Comparison of ENCODE assay signal across 21 cellular contexts in the genomic region with DNA sequence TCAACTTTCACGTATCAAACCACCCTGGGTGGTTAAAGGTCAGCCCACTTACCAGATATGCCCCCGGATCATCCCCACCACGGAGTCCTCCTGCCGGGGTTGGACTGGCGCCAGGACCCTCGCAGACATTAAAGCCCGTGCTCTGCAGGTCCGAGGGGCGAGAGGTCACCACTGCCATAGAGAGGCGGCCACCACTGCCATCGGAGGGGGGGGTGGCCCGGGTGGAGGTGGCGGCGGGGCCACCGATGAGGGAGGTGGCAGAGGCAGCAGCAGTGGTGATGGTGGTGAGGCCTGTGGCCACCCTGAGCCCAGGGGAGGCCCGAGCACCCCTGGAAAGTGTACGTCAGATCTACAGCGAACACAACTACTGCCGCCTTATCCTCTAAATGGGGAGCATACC.
A peak's percentile ranks its signal among the peaks of the same experiment; 100 is the strongest.
DNase-seq lines count a peak whose midpoint lies in the region; ATAC-seq, FAIRE-seq and TF ChIP-seq lines count a peak whose summit lies in the region.
"Had no signal": no experiment of that assay in that cellular context is flagged by ENCODE, and none has a peak within 500 bp of the region (broad histone marks: within the 10 kb centered on the region; RNA-seq: fewer than 3 reads in every experiment).

No MANE protein-coding gene starts in this region.

- no peak for ATAC-seq in HG03432 (IDR thresholded peaks at IDR 0.05; ENCODE audit: unreplicated experiment)

- DNase-seq in cardiac muscle cell (ENCODE audit: low read depth in 1 of 2, low spot score in 1 of 2) (no peak), cardiac septum (ENCODE audit: low spot score) (no peak), H7 (peak; percentile 43), kidney (peak; percentile 80), NCI-H2171 treated with DMSO at 0.1 percent for 48 hours (lab: John Stamatoyannopoulos, UW) (no peak)
- DNase-seq in activated T-helper 1 cell treated with anti-CD3 and anti-CD28 coated beads, Interleukin-12 subunit alpha, Interleukin-12 subunit beta, Interleukin-2, Interleukin-4 antibody, amounts not matched to agents 30 ng/mL and 10 ng/mL and 1 ng/mL, durations not matched to agents 14 hours and 24 hours and 36 hours (ENCODE audit: low spot score), result no peak
- DNase-seq: AML-193; C1 segment of cervical spinal cord; Calu3; CD8-positive, alpha-beta memory T cell; MG63; NCI-H1417; NCI-H1694 treated with DMSO at 0.1 percent for 48 hours; NCI-H446 treated with DMSO at 0.1 percent for 48 hours; NCI-H526 treated with DMSO at 0.1 percent for 48 hours; OCI-M1; SHP77 had no signal

- H3K4me3 ChIP-seq in cardiac muscle cell (no peak overlapping the region), H7 (ENCODE audit: insufficient read depth, low read depth, low read length) (no peak overlapping the region), kidney (ENCODE audit: low read length in 2 of 2) (no peak overlapping the region), subcutaneous abdominal adipose tissue (ENCODE audit: low read depth in 1 of 5, low read length in 5 of 5) (no peak overlapping the region)
- H3K4me3 ChIP-seq: MG63 had no signal

- no peak overlapping the region for H3K4me3 Mint-ChIP-seq in activated T-helper 1 cell treated with anti-CD3 and anti-CD28 coated beads, Interleukin-12 subunit alpha, Interleukin-12 subunit beta, Interleukin-2, Interleukin-4 antibody, amounts not matched to agents 30 ng/mL and 10 ng/mL and 1 ng/mL, durations not matched to agents 14 hours and 24 hours and 36 hours

- no peaks in the 10 kb centered on the region for H3K27me3 ChIP-seq in cardiac muscle cell
- H3K27me3 ChIP-seq in H7 (ENCODE audit: control insufficient read depth, insufficient read depth, low read length), result no peaks in the 10 kb centered on the region
- H3K27me3 ChIP-seq in subcutaneous abdominal adipose tissue (ENCODE audit: control insufficient read depth in 5 of 5, insufficient read depth in 4 of 5, low read length in 5 of 5), result no peaks in the 10 kb centered on the region
- H3K27me3 ChIP-seq: MG63 had no signal

- no peaks in the 10 kb centered on the region for H3K9me3 ChIP-seq in cardiac muscle cell (ENCODE audit: low read depth)
- no peaks in the 10 kb centered on the region for H3K9me3 ChIP-seq in kidney (ENCODE audit: control insufficient read depth in 1 of 2, low read length in 2 of 2)
- no peaks in the 10 kb centered on the region for H3K9me3 ChIP-seq in subcutaneous abdominal adipose tissue (ENCODE audit: control insufficient read depth in 5 of 5, low read length in 5 of 5)
- H3K9me3 ChIP-seq: MG63 had no signal

- H3K9ac ChIP-seq in kidney (ENCODE audit: low read length in 2 of 2) (no peak overlapping the region), subcutaneous abdominal adipose tissue (ENCODE audit: low read length in 5 of 5) (no peak overlapping the region)

- H3K9me3 Mint-ChIP-seq in activated T-helper 1 cell treated with anti-CD3 and anti-CD28 coated beads, Interleukin-12 subunit alpha, Interleukin-12 subunit beta, Interleukin-2, Interleukin-4 antibody, amounts not matched to agents 30 ng/mL and 10 ng/mL and 1 ng/mL, durations not matched to agents 14 hours and 24 hours and 36 hours, result no peaks in the 10 kb centered on the region
- H3K9me3 Mint-ChIP-seq: CD8-positive, alpha-beta memory T cell had no signal

- peak overlapping the region; percentile 89 for H3K27ac ChIP-seq in cardiac muscle cell
- H3K27ac ChIP-seq in kidney (ENCODE audit: low read depth in 2 of 2, low read length in 2 of 2), result peak overlapping the region in 1 of 2 donors; percentile 12
- peak overlapping the region; percentile 60 for H3K27ac ChIP-seq in subcutaneous abdominal adipose tissue (ENCODE audit: low read depth, low read length)

- H3K4me1 Mint-ChIP-seq in activated T-helper 1 cell treated with anti-CD3 and anti-CD28 coated beads, Interleukin-12 subunit alpha, Interleukin-12 subunit beta, Interleukin-2, Interleukin-4 antibody, amounts not matched to agents 30 ng/mL and 10 ng/mL and 1 ng/mL, durations not matched to agents 14 hours and 24 hours and 36 hours (ENCODE audit: low read depth), result peaks cover 12% of the 10 kb centered on the region
- H3K4me1 Mint-ChIP-seq: CD8-positive, alpha-beta memory T cell had no signal

- H3K27ac Mint-ChIP-seq in activated T-helper 1 cell treated with anti-CD3 and anti-CD28 coated beads, Interleukin-12 subunit alpha, Interleukin-12 subunit beta, Interleukin-2, Interleukin-4 antibody, amounts not matched to agents 30 ng/mL and 10 ng/mL and 1 ng/mL, durations not matched to agents 14 hours and 24 hours and 36 hours, result no peak overlapping the region

- peaks cover 60% of the 10 kb centered on the region for H3K36me3 ChIP-seq in cardiac muscle cell
- peaks cover 11% of the 10 kb centered on the region for H3K36me3 ChIP-seq in H7 (replicated peaks; ENCODE audit: control insufficient read depth, insufficient read depth, low read length)
- H3K36me3 ChIP-seq in kidney (ENCODE audit: control insufficient read depth in 1 of 2, insufficient read depth in 2 of 2, low read length in 2 of 2), result peaks cover 64 to 74% of the 10 kb centered on the region in 2 donors
- H3K36me3 ChIP-seq in subcutaneous abdominal adipose tissue (ENCODE audit: control insufficient read depth in 5 of 5, insufficient read depth in 5 of 5, low read length in 5 of 5), result peaks cover 23 to 98% (median 92%) of the 10 kb centered on the region in 5 donors

- H3K36me3 Mint-ChIP-seq in activated T-helper 1 cell treated with anti-CD3 and anti-CD28 coated beads, Interleukin-12 subunit alpha, Interleukin-12 subunit beta, Interleukin-2, Interleukin-4 antibody, amounts not matched to agents 30 ng/mL and 10 ng/mL and 1 ng/mL, durations not matched to agents 14 hours and 24 hours and 36 hours (ENCODE audit: low read depth), result peaks cover 57% of the 10 kb centered on the region

- peaks cover 19% of the 10 kb centered on the region for H3K4me1 ChIP-seq in cardiac muscle cell (ENCODE audit: low read depth)
- peaks cover 0 to 6% of the 10 kb centered on the region in 2 donors for H3K4me1 ChIP-seq in kidney (ENCODE audit: control insufficient read depth in 1 of 2, insufficient read depth in 1 of 2, low read depth in 1 of 2, low read length in 2 of 2)
- H3K4me1 ChIP-seq in subcutaneous abdominal adipose tissue (ENCODE audit: control insufficient read depth in 5 of 5, insufficient read depth in 5 of 5, low read length in 5 of 5), result peaks cover 1 to 29% (median 11%) of the 10 kb centered on the region in 5 donors

- no peak for FAIRE-seq in kidney (lab: Jason Lieb, UNC)
- FAIRE-seq: G401.6, GM12892 had no signal

- H3K27me3 Mint-ChIP-seq in activated T-helper 1 cell treated with anti-CD3 and anti-CD28 coated beads, Interleukin-12 subunit alpha, Interleukin-12 subunit beta, Interleukin-2, Interleukin-4 antibody, amounts not matched to agents 30 ng/mL and 10 ng/mL and 1 ng/mL, durations not matched to agents 14 hours and 24 hours and 36 hours (ENCODE audit: insufficient read depth), result no peaks in the 10 kb centered on the region

- intact Hi-C loops in cardiac septum (cut with DNase I) (loop anchor here (5.0 kb wide), 1 partner anchor 43 kb away; no protein-coding TSS in a partner anchor), kidney (cut with DNase I) (no loop called here)
- intact Hi-C loops in activated T-helper 1 cell treated with anti-CD3 and anti-CD28 coated beads, Interleukin-12 subunit alpha, Interleukin-12 subunit beta, Interleukin-2, Interleukin-4 antibody, amounts not matched to agents 30 ng/mL and 10 ng/mL and 1 ng/mL, durations not matched to agents 14 hours and 24 hours and 36 hours (cut with micrococcal nuclease), result no loop called here

- TF ChIP-seq CTCF in cardiac muscle cell (IDR thresholded peaks at IDR 0.05; ENCODE audit: low read depth, low read length), result no peak
- no peak for TF ChIP-seq CTCF in kidney (IDR thresholded peaks at IDR 0.05; ENCODE audit: borderline replicate concordance, extremely low read depth, insufficient read depth)

Comparison
In these comparisons a context has a peak if more than half of its experiments do, and no peak if none do; other contexts are left out.
1. DNase-seq: peak in H7 (single experiment) and kidney (single experiment); none in cardiac muscle cell (0 of 2), cardiac septum (single experiment), NCI-H2171 treated with DMSO at 0.1 percent for 48 hours (single experiment) and activated T-helper 1 cell treated with anti-CD3 and anti-CD28 coated beads, Interleukin-12 subunit alpha, Interleukin-12 subunit beta, Interleukin-2, Interleukin-4 antibody, amounts not matched to agents 30 ng/mL and 10 ng/mL and 1 ng/mL, durations not matched to agents 14 hours and 24 hours and 36 hours (single experiment).